In genomic region chr4:87422104-87423052, GRCh38 we compare ENCODE assay signal across 8 cellular contexts. TPM values are rescaled to one million over a fixed set of nuclear protein-coding genes. Genes with fewer than 3 reads are reported as not detected.
A peak's percentile ranks its signal among the peaks of the same experiment; 100 is the strongest.
DNase-seq lines count a peak whose midpoint lies in the region; ATAC-seq and TF ChIP-seq lines count a peak whose summit lies in the region.

Gene NUDT9 (plus strand): TSS chr4:87422573. CDS start chr4:87422906, 333 bp downstream.

- no peaks in the 10 kb centered on the region for H3K9me3 ChIP-seq in mucosa of stomach (ENCODE audit: control insufficient read depth, low read length)

- peak within 1 kb of the TSS; percentile 99 for H3K4me3 Mint-ChIP-seq in activated T-cell treated with anti-CD3 and anti-CD28 coated beads, Interleukin-2, amount 50 U/mL, for 24 hours

- peaks cover 36% of the 10 kb centered on the region for H3K4me1 Mint-ChIP-seq in activated T-cell treated with anti-CD3 and anti-CD28 coated beads, Interleukin-2, amount 50 U/mL, for 24 hours (ENCODE audit: low read depth)

- peak; percentile 79 for DNase-seq in DMS53 treated with DMSO at 0.1 percent for 48 hours (lab: John Stamatoyannopoulos, UW; ENCODE audit: unreplicated experiment)
- peak; percentile 97 for DNase-seq in KBM-7
- DNase-seq in activated T-cell treated with anti-CD3 and anti-CD28 coated beads, Interleukin-2, amount 50 U/mL, for 24 hours, result peak; percentile 90
- DNase-seq in erythroblast (lab: John Stamatoyannopoulos, UW), result peak; percentile 94 to 97
- DNase-seq in stimulated activated CD8-positive, alpha-beta memory T cell treated with anti-CD3 and anti-CD28 coated beads, Interleukin-7, amount 100 ng/mL, for 1 hour (ENCODE audit: low read depth in 2 of 2), result peak; percentile 72 to 75

- peaks cover 20% of the 10 kb centered on the region for H3K36me3 Mint-ChIP-seq in activated T-cell treated with anti-CD3 and anti-CD28 coated beads, Interleukin-2, amount 50 U/mL, for 24 hours (ENCODE audit: low read depth)

- peak; percentile 86 for ATAC-seq in GM21717 (IDR thresholded peaks at IDR 0.05; ENCODE audit: unreplicated experiment)

- no peaks in the 10 kb centered on the region for H3K27me3 Mint-ChIP-seq in activated T-cell treated with anti-CD3 and anti-CD28 coated beads, Interleukin-2, amount 50 U/mL, for 24 hours

- H3K4me1 ChIP-seq in mucosa of stomach (ENCODE audit: control insufficient read depth, insufficient read depth, low read length), result peaks cover 27% of the 10 kb centered on the region

- no peaks in the 10 kb centered on the region for H3K9me3 Mint-ChIP-seq in activated T-cell treated with anti-CD3 and anti-CD28 coated beads, Interleukin-2, amount 50 U/mL, for 24 hours

- peak within 1 kb of the TSS; percentile 88 for H3K4me3 ChIP-seq in mucosa of stomach (ENCODE audit: low read length)

- TF ChIP-seq POLR2A in erythroblast (IDR thresholded peaks at IDR 0.05; ENCODE audit: low read length), result peak; percentile 85

- H3K36me3 ChIP-seq in mucosa of stomach (ENCODE audit: control insufficient read depth, insufficient read depth, low read length), result no peaks in the 10 kb centered on the region

- peak within 1 kb of the TSS; percentile 99 for H3K27ac Mint-ChIP-seq in activated T-cell treated with anti-CD3 and anti-CD28 coated beads, Interleukin-2, amount 50 U/mL, for 24 hours

- in situ Hi-C loops in KBM-7 (cut with MboI; ENCODE audit: low pct_unique_long_range_greater_than_20kb, low sequenced_read_pairs), result no loop called here

- peak within 1 kb of the TSS; percentile 76 for H3K9ac ChIP-seq in mucosa of stomach (ENCODE audit: low read length)

- H3K27me3 ChIP-seq in mucosa of stomach (ENCODE audit: control insufficient read depth, insufficient read depth, low read length), result no peaks in the 10 kb centered on the region

TF ChIP-seq in PFSK-1, 5 proteins besides CTCF, POLR2A, EP300 and RAD21:
- TF ChIP-seq TAF1 (IDR thresholded peaks at IDR 0.05; ENCODE audit: borderline replicate concordance, insufficient read depth, low read length) (peak; percentile 93; the same call in 1 of the 2 replicates), SIN3A (IDR thresholded peaks at IDR 0.05; ENCODE audit: borderline replicate concordance, insufficient read depth, low read length) (peak; percentile 52; the same call in 1 of the 2 replicates), POLR2AphosphoS5 (IDR thresholded peaks at IDR 0.05; ENCODE audit: low read depth, low read length) (peak; percentile 97), FOXP2 (optimal IDR thresholded peaks at IDR 0.05; ENCODE audit: borderline replicate concordance, extremely low read depth, extremely low read length, insufficient read depth) (peak; percentile 62), REST (IDR thresholded peaks at IDR 0.05; ENCODE audit: insufficient read depth in 1 of 2, low read depth in 2 of 2, low read length in 2 of 2) (no peak; a peak in 1 of 4 replicates)

RNA-seq across cellular contexts. Expression of gene NUDT9, which starts in this region (rescaled TPM):
- 16.3 TPM for polyA plus RNA-seq in PFSK-1 (2012; ENCODE audit: insufficient read length, low read depth)

Comparison
In these comparisons a context has a peak if more than half of its experiments do, and no peak if none do; other contexts are left out.
1. Peak in every context shown above with its lines: DNase-seq, ATAC-seq and H3K4me3 ChIP-seq.